Comparison of ENCODE assay signal across 11 cellular contexts in the genomic region with DNA sequence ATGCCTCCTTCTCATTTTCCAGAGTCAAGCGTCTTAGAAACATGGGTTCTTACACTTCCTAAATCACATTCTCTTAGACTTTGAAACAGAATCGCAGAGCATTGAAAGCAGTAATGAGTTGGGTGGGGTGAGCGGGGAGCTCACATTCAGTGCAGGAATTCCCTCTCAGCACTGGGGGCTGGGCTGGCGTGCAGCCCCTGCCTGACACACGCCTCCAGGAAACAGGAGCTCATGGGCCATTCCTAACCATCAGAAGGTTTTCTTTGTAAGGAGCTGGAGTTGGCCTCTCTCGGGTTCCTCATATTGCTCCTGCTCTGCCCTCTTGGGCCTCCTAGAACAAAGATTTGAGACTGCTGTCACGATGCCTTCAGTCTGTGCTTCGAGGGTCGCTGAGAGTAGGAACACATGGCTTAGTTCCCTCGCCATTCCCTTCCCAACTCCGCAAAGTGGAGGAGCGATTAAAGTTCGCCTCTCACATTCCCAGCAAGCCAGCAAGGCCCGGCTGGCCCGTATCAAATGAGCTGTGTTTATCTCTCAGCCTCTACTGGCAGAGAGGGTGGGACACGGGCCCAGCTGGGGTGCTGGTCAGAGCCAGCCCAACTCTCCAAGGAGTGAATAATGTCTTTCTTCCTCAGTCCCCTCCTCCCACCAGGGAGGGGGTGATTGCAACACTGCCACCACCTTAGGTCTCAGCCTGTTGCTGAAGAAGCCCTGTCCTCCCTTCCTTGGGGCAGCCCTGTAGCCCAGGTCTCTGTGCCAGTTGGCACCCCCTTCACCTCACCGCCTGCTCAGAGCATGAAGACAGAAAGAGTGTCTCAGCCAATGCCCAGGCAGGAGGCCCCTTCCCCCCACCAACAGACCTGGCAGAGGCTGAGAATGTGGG. TPM values are rescaled to one million over a fixed set of nuclear protein-coding genes. Genes with fewer than 3 reads are reported as not detected.
DNase-seq lines count a peak whose midpoint lies in the region; ATAC-seq and TF ChIP-seq lines count a peak whose summit lies in the region.
"Had no signal": no experiment of that assay in that cellular context is flagged by ENCODE, and none has a peak within 500 bp of the region (broad histone marks: within the 10 kb centered on the region; RNA-seq: fewer than 3 reads in every experiment).

No MANE protein-coding gene starts in this region.

- TF ChIP-seq POLR2A in vagina (IDR thresholded peaks at IDR 0.05), result no peak

- DNase-seq in SKM-1 treated with dmso at 0.1 percent for 144 hours (lab: John Stamatoyannopoulos, UW; ENCODE audit: unreplicated experiment), result peak; percentile 15
- DNase-seq in SKM-1 (lab: John Stamatoyannopoulos, UW; ENCODE audit: unreplicated experiment), result no peak
- DNase-seq in left cardiac atrium, result peak; percentile 83
- peak; percentile 37 for DNase-seq in occipital lobe (lab: John Stamatoyannopoulos, UW)
- peak in 1 of 2 donors; percentile 95 for DNase-seq in vagina (ENCODE audit: extremely low spot score in 2 of 2)
- DNase-seq in DMS79 treated with DMSO at 0.1 percent for 48 hours (lab: John Stamatoyannopoulos, UW), result no peak
- DNase-seq in stimulated activated naive CD4-positive, alpha-beta T cell (lab: John Stamatoyannopoulos, UW), result no peak

- no peaks in the 10 kb centered on the region for H3K9me3 ChIP-seq in vagina
- H3K9me3 ChIP-seq: prostate gland had no signal

- ATAC-seq in left cardiac atrium (peak; percentile 89 to 91), GM18909 (IDR thresholded peaks at IDR 0.05; ENCODE audit: poor library complexity, unreplicated experiment) (no peak)
- ATAC-seq: HepG2, SK-N-SH treated with all-trans-retinoic acid at 6 μM for 48 hours had no signal

- peak overlapping the region; percentile 68 for H3K27ac ChIP-seq in vagina

- H3K36me3 ChIP-seq in vagina, result no peaks in the 10 kb centered on the region
- H3K36me3 ChIP-seq: prostate gland had no signal

- peaks cover 18% of the 10 kb centered on the region for H3K4me1 ChIP-seq in vagina
- H3K4me1 ChIP-seq: prostate gland had no signal

- H3K27me3 ChIP-seq in vagina, result no peaks in the 10 kb centered on the region

- no peak overlapping the region for H3K4me3 ChIP-seq in vagina
- H3K4me3 ChIP-seq: prostate gland had no signal

- TF ChIP-seq CTCF in vagina (IDR thresholded peaks at IDR 0.05), result no peak

- intact Hi-C loops in left cardiac atrium (cut with DNase I), result loop anchor here in 1 of 2 donors (10.0 kb wide), 1 partner anchor 86 kb away; no protein-coding TSS in a partner anchor
- intact Hi-C loops in vagina (cut with DNase I), result loop anchor here (10.0 kb wide), 1 partner anchor 86 kb away; no protein-coding TSS in a partner anchor

RNA-seq across cellular contexts. Expression of gene CHRDL2, which starts 10.4 kb away (rescaled TPM):
- 10 to 100 TPM in 1 of 2 donors, 1 to 10 TPM in 1; 6.1 to 25.4 TPM for total RNA-seq in left cardiac atrium
- not detected for total RNA-seq in occipital lobe
- 3.7 TPM for total RNA-seq in vagina
- total RNA-seq: HepG2 had no signal

RNA-seq across cellular contexts. Expression of gene RNF169, which starts 27.8 kb away (rescaled TPM):
- total RNA-seq in left cardiac atrium (10 to 100 TPM; 10.3 to 11.6 TPM), occipital lobe (39.3 TPM), vagina (20.9 TPM)

Comparison
In these comparisons a context has a peak if more than half of its experiments do, and no peak if none do; other contexts are left out.
1. DNase-seq: peak in SKM-1 treated with dmso at 0.1 percent for 144 hours (single experiment), left cardiac atrium (single experiment) and occipital lobe (single experiment); none in SKM-1 (single experiment), DMS79 treated with DMSO at 0.1 percent for 48 hours (single experiment) and stimulated activated naive CD4-positive, alpha-beta T cell (0 of 6).